8 cellular contexts compared by ENCODE assay signal in genomic region chr9:137605146-137606004, GRCh38. TPM values are rescaled to one million over a fixed set of nuclear protein-coding genes. Genes with fewer than 3 reads are reported as not detected.
DNase-seq lines count a peak whose midpoint lies in the region; ATAC-seq and TF ChIP-seq lines count a peak whose summit lies in the region.

A gene with protein sequence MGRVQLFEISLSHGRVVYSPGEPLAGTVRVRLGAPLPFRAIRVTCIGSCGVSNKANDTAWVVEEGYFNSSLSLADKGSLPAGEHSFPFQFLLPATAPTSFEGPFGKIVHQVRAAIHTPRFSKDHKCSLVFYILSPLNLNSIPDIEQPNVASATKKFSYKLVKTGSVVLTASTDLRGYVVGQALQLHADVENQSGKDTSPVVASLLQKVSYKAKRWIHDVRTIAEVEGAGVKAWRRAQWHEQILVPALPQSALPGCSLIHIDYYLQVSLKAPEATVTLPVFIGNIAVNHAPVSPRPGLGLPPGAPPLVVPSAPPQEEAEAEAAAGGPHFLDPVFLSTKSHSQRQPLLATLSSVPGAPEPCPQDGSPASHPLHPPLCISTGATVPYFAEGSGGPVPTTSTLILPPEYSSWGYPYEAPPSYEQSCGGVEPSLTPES (plus strand): TSS chr9:137605686. CDS start chr9:137605718, 32 bp downstream.

- peak; percentile 70 for ATAC-seq in GM21360 (IDR thresholded peaks at IDR 0.05; ENCODE audit: unreplicated experiment)

- H3K4me3 ChIP-seq in epithelial cell of proximal tubule (ENCODE audit: low read depth, low read length) = peak within 1 kb of the TSS; percentile 78

- TF ChIP-seq CTCF in epithelial cell of proximal tubule (conservative IDR thresholded peaks at IDR 0.05; ENCODE audit: low read depth, low read length) = no peak

- peak; percentile 88 for DNase-seq in COLO668 (lab: John Stamatoyannopoulos, UW; ENCODE audit: unreplicated experiment)
- DNase-seq in HT1080 (ENCODE audit: low read depth) = peak; percentile 68
- DNase-seq in OCI-M1 (lab: John Stamatoyannopoulos, UW) = peak; percentile 91
- DNase-seq in activated T-cell treated with anti-CD3 and anti-CD28 coated beads for 24 hours (ENCODE audit: low read depth) = peak; percentile 88
- no peak for DNase-seq in epithelial cell of proximal tubule (ENCODE audit: low read depth)
- DNase-seq in mucosa of gallbladder (ENCODE audit: low spot score) = peak; percentile 94
- peak; percentile 91 for DNase-seq in stimulated activated CD8-positive, alpha-beta memory T cell treated with anti-CD3 and anti-CD28 coated beads, Interleukin-4, amount 100 ng/mL, for 24 hours (ENCODE audit: low read depth)

RNA-seq across cellular contexts. Expression of the gene that starts here (rescaled TPM):
- 29.2 and 35.9 TPM in 2 replicates for total RNA-seq in HT1080 (2014; rRNA removed; shearing (Covaris generic))
- 36.4 and 39.2 TPM in 2 replicates for polyA plus RNA-seq in HT1080 (2015; cell fraction: cytosol; rRNA removed)
- polyA plus RNA-seq in HT1080 (2015; cell fraction: nucleus; rRNA removed) = 140 and 150 TPM in 2 replicates
- total RNA-seq in epithelial cell of proximal tubule (47.6 and 74.8 TPM in 2 replicates), mucosa of gallbladder (134 TPM)
